15 cellular contexts compared by ENCODE assay signal in genomic region chr15:77481670-77482069, GRCh38.
DNase-seq lines count a peak whose midpoint lies in the region; ATAC-seq and TF ChIP-seq lines count a peak whose summit lies in the region.
"Had no signal": no experiment of that assay in that cellular context is flagged by ENCODE, and none has a peak within 500 bp of the region (broad histone marks: within the 10 kb centered on the region; RNA-seq: fewer than 3 reads in every experiment).

No MANE protein-coding gene starts in this region.

- no peak overlapping the region for H3K4me3 ChIP-seq in iPS-18a (ENCODE audit: low read length)
- H3K4me3 ChIP-seq in vagina: no peak overlapping the region

- no peaks in the 10 kb centered on the region for H3K9me3 Mint-ChIP-seq in brain
- H3K9me3 Mint-ChIP-seq: natural killer cell, type B pancreatic cell had no signal

- DNase-seq in Right ventricle myocardium inferior (ENCODE audit: missing footprints) (no peak), cardiac septum (ENCODE audit: low spot score) (no peak), vagina (ENCODE audit: extremely low spot score in 2 of 2) (no peak), MV-4-11 (lab: John Stamatoyannopoulos, UW) (no peak), SW480 (ENCODE audit: low spot score) (no peak)
- DNase-seq: ACHN; amygdala; natural killer cell; NCI-H510A treated with DMSO at 0.1 percent for 48 hours; SHP77; stimulated activated CD8-positive, alpha-beta memory T cell treated with anti-CD3 and anti-CD28 coated beads, Interleukin-4, amount 100 ng/mL, for 48 hours had no signal

- no peaks in the 10 kb centered on the region for H3K27me3 Mint-ChIP-seq in brain
- H3K27me3 Mint-ChIP-seq: type B pancreatic cell had no signal

- peak overlapping the region; percentile 39 to 78 (median 73) for H3K27ac Mint-ChIP-seq in brain
- H3K27ac Mint-ChIP-seq: type B pancreatic cell had no signal

- H3K27ac ChIP-seq in iPS-18a (ENCODE audit: low read length): peak overlapping the region; percentile 44
- H3K27ac ChIP-seq in vagina: peak overlapping the region; percentile 3

- H3K27me3 ChIP-seq in iPS-18a (ENCODE audit: control insufficient read depth, insufficient read depth, low read length) (no peaks in the 10 kb centered on the region), vagina (no peaks in the 10 kb centered on the region)

- H3K36me3 ChIP-seq in iPS-18a (ENCODE audit: control insufficient read depth, low read depth, low read length) (peaks cover 32% of the 10 kb centered on the region), vagina (peaks cover 0 to 43% of the 10 kb centered on the region in 2 donors)

- intact Hi-C loops in Right ventricle myocardium inferior (cut with DNase I) (no loop called here), cardiac septum (cut with DNase I) (no loop called here), vagina (cut with DNase I) (no loop called here)

- H3K4me1 Mint-ChIP-seq in brain: peaks cover 36% of the 10 kb centered on the region
- H3K4me1 Mint-ChIP-seq: natural killer cell had no signal

- TF ChIP-seq POLR2A in vagina (IDR thresholded peaks at IDR 0.05): no peak

- no peak overlapping the region for H3K4me3 Mint-ChIP-seq in brain
- H3K4me3 Mint-ChIP-seq: natural killer cell, type B pancreatic cell had no signal

- no peak for TF ChIP-seq CTCF in brain (conservative IDR thresholded peaks at IDR 0.05)
- no peak for TF ChIP-seq CTCF in vagina (IDR thresholded peaks at IDR 0.05)

- H3K36me3 Mint-ChIP-seq in brain: peaks cover 82% of the 10 kb centered on the region

- no peak overlapping the region for H3K9ac ChIP-seq in iPS-18a (ENCODE audit: low read length)

- no peaks in the 10 kb centered on the region for H3K9me3 ChIP-seq in iPS-18a (ENCODE audit: control insufficient read depth, low read depth, low read length)
- no peaks in the 10 kb centered on the region for H3K9me3 ChIP-seq in vagina

- H3K4me1 ChIP-seq in iPS-18a (ENCODE audit: control insufficient read depth, low read depth, low read length): peaks cover 38% of the 10 kb centered on the region
- peaks cover 22% of the 10 kb centered on the region for H3K4me1 ChIP-seq in vagina

- ATAC-seq in Right ventricle myocardium inferior: peak; percentile 66
- no peak for ATAC-seq in activated CD4-positive, CD25-positive, alpha-beta regulatory T cell treated with anti-CD3 and anti-CD28 coated beads, Interleukin-2, amount 50 U/mL, for 24 hours
- ATAC-seq: natural killer cell had no signal
